15 cellular contexts compared by ENCODE assay signal in genomic region chr5:112485802-112486427, GRCh38.
"Had no signal": no experiment of that assay in that cellular context is flagged by ENCODE, and none has a peak within 500 bp of the region (broad histone marks: within the 10 kb centered on the region; RNA-seq: fewer than 3 reads in every experiment).

No MANE protein-coding gene starts in this region.

- H3K27ac ChIP-seq: colonic mucosa, gastroesophageal sphincter had no signal

- H3K36me3 ChIP-seq: colonic mucosa, gastroesophageal sphincter had no signal

- H3K9me3 ChIP-seq: colonic mucosa, gastroesophageal sphincter, SK-N-SH had no signal

- H3K4me1 ChIP-seq: colonic mucosa, gastroesophageal sphincter had no signal

- H3K9ac ChIP-seq: SK-N-SH had no signal

- ATAC-seq: esophagus mucosa; gastroesophageal sphincter; natural killer cell treated with Interleukin-12 subunit alpha and Interleukin-12 subunit beta and Interleukin-15 and Interleukin-18, amount 100 ng/mL, for 72 hours; T-cell had no signal

- H3K4me3 ChIP-seq: colonic mucosa, gastroesophageal sphincter had no signal

- DNase-seq: activated B cell treated with CpG ODN at 0.5 μM for 24 hours; activated CD4-positive, alpha-beta memory T cell treated with anti-CD3 and anti-CD28 coated beads for 36 hours; activated CD4-positive, alpha-beta T cell treated with anti-CD3 and anti-CD28 coated beads for 4 hours; activated gamma-delta T cell treated with Interleukin-2 at 50 U/mL for 16 hours; activated T-cell treated with anti-CD3 and anti-CD28 coated beads for 4 hours; caudate nucleus; colonic mucosa; posterior cingulate gyrus; retina; SHP77 treated with DMSO at 0.1 percent for 48 hours; SK-N-SH; T-cell had no signal

- H3K27me3 ChIP-seq: colonic mucosa, gastroesophageal sphincter had no signal

- H3K4me2 ChIP-seq: SK-N-SH had no signal
